Comparison of ENCODE assay signal across 8 cellular contexts in the genomic region with DNA sequence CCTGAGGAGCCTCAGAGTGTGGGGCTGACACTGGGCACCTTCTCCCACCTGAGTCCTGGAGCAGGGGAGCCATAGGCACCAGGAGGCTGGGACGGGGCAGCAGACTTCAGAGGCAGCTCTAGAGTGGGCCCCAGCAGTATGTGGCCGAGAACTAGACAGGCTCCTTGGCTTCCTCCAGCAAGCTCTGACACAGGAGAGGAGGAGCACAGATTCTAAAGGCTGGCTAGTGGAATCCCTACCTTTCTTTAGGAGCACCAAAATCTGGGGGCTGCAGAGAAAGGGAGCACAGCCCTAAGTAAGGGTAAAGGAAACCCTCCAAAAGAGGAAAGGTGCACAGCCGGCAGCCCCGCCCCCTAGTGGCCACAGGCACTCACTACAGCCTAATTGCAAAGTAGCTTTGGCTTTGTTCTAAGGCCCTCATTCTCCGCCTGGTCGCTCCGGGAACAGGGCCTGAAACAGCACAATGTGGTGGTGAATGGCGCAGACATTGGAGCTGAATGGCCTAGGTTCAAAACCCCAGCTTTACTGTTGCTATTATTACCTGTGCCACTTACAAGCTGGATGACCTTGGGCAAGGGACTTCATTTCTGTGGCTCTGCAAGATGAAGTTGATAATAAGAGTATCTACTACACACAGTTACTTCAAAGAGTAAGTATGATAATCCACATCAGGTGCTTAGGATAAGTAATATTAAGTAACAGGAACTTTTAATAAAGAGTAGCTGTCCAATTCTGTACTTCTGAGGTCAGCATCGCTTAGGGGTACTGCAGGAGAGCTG. TPM values are rescaled to one million over a fixed set of nuclear protein-coding genes. Genes with fewer than 3 reads are reported as not detected.
A peak's percentile ranks its signal among the peaks of the same experiment; 100 is the strongest.
DNase-seq lines count a peak whose midpoint lies in the region; ATAC-seq, FAIRE-seq and TF ChIP-seq lines count a peak whose summit lies in the region.

No MANE protein-coding gene starts in this region.

- BruUV-seq in K562 (replicated peaks; lab: Mats Ljungman, UMichigan): no TSS peak

- H3K9ac ChIP-seq in K562 (ENCODE audit: insufficient read depth in 1 of 2, low read depth in 2 of 2, low read length in 2 of 2): 0 out of 4 replicates have a peak overlapping the region, but pooled peaks of 1 of the 2 experiments have one; percentile 8

- in situ Hi-C loops in K562 (cut with MboI): no loop called here

- H3K27ac ChIP-seq in K562 (ENCODE audit: extremely low read depth, low read depth, low read length) (no peak overlapping the region), iPS DF 6.9 (ENCODE audit: low read length) (no peak overlapping the region)

- H3K4me2 ChIP-seq in K562 (ENCODE audit: insufficient read depth, low read length): no peak overlapping the region

- ATAC-seq in K562 (peak; percentile 89), HG02981 (IDR thresholded peaks at IDR 0.05; ENCODE audit: unreplicated experiment) (no peak)

- no peak for TF ChIP-seq EP300 in K562 (IDR thresholded peaks at IDR 0.05; ENCODE audit: low read length)

- 30% methylated on average over 9 of the region's 9 CpGs for WGBS in K562 (ENCODE audit: insufficient coverage, low coverage, missing lambda C conversion rate)
- WGBS in iPS DF 6.9 (ENCODE audit: insufficient coverage, insufficient read length): no CpG with 5 or more reads among the region's 9 CpGs

- peaks cover 10% of the 10 kb centered on the region; the same call in 1 of the 2 replicates for H4K20me1 ChIP-seq in K562 (replicated peaks; ENCODE audit: control insufficient read depth, insufficient read depth, low read length)

- H3K9me3 ChIP-seq in K562 (replicated peaks; ENCODE audit: control insufficient read depth, insufficient read depth, low read depth, low read length) (no peaks in the 10 kb centered on the region), iPS DF 6.9 (ENCODE audit: control insufficient read depth, insufficient read depth, low read length) (no peaks in the 10 kb centered on the region)

- H3K4me3 ChIP-seq in GM12865 (ENCODE audit: low read depth, low read length) (no peak overlapping the region), K562 (no peak overlapping the region), iPS DF 6.9 (ENCODE audit: low read length) (no peak overlapping the region)

- FAIRE-seq in K562 (lab: Jason Lieb, UNC): peak; percentile 71

- H3K79me2 ChIP-seq in K562 (ENCODE audit: control insufficient read depth, insufficient read depth, low read length): no peaks in the 10 kb centered on the region

- POLR2A ChIA-PET in K562 (lab: Yijun Ruan, JAX): interaction anchor here (1.0 to 2.0 kb wide), 3 partner anchors 10 to 14 kb away, joined by 3 to 5 read pairs (median 3); no protein-coding TSS in a partner anchor

- TF ChIP-seq POLR2A in K562 (conservative IDR thresholded peaks at IDR 0.05): no peak

- CTCF ChIA-PET in K562 (lab: Yijun Ruan, JAX; ENCODE audit: low intra/inter-chr PET ratio): interaction anchor here (1.1 kb wide), 1 partner anchor 27 kb away, joined by 5 read pairs; no protein-coding TSS in a partner anchor

- H3K4me1 ChIP-seq in K562 (replicated peaks in 1 of 2; ENCODE audit: control insufficient read depth in 2 of 2, insufficient read depth in 2 of 2, low read length in 2 of 2) (peaks cover 0 to under 1% of the 10 kb centered on the region in 2 experiments; a peak in 2 of 5 replicates), iPS DF 6.9 (ENCODE audit: control insufficient read depth, insufficient read depth, low read length) (peaks cover 3% of the 10 kb centered on the region; the same call in 1 of the 2 replicates)

- H3K36me3 ChIP-seq in K562 (ENCODE audit: control insufficient read depth, insufficient read depth, low read length) (peaks cover 7% of the 10 kb centered on the region; the same call in 1 of the 3 replicates), iPS DF 6.9 (ENCODE audit: control insufficient read depth, insufficient read depth, low read length) (no peaks in the 10 kb centered on the region)

- peak; percentile 56 to 73 for TF ChIP-seq RAD21 in K562 (CRISPR knock-in tag; conservative IDR thresholded peaks at IDR 0.05 in 1 of 2, IDR thresholded peaks at IDR 0.05 in 1 of 2)

- H3K27me3 ChIP-seq in K562 (ENCODE audit: control insufficient read depth in 2 of 2, insufficient read depth in 2 of 2, low read length in 2 of 2) (no peaks in the 10 kb centered on the region), iPS DF 6.9 (ENCODE audit: control insufficient read depth, insufficient read depth, low read length) (no peaks in the 10 kb centered on the region)

- TF ChIP-seq CTCF in GM12865 (IDR thresholded peaks at IDR 0.05; ENCODE audit: insufficient read depth, low read depth, low read length, missing control alignments): peak; percentile 97
- TF ChIP-seq CTCF in K562 (IDR thresholded peaks at IDR 0.05 in 2 of 3, conservative IDR thresholded peaks at IDR 0.05 in 1 of 3; ENCODE audit: insufficient read depth in 2 of 3, low read depth in 1 of 3, low read length in 3 of 3): peak; percentile 89 to 99 (median 96)

- intact Hi-C loops in K562 (cut with micrococcal nuclease): loop anchor here (10.0 kb wide), 1 partner anchor 599 kb away; no protein-coding TSS in a partner anchor

- DNase-seq in GM12865 (ENCODE audit: low read depth): peak; percentile 59
- DNase-seq in NCI-H1694 treated with DMSO at 0.1 percent for 48 hours (lab: John Stamatoyannopoulos, UW): peak; percentile 49
- peak; percentile 58 for DNase-seq in UCSD-AML1 (lab: John Stamatoyannopoulos, UW; ENCODE audit: unreplicated experiment)
- DNase-seq in K562 (ENCODE audit: extremely low read depth in 1 of 4, low spot score in 3 of 4): peak; percentile 74 to 84 (median 82)
- peak; percentile 52 for DNase-seq in iPS DF 6.9 (ENCODE audit: low read depth, low spot score)
- DNase-seq in stimulated activated CD4-positive, alpha-beta T cell treated with anti-CD3 and anti-CD28 coated beads, Interleukin-12 subunit alpha, Interleukin-12 subunit beta, amount 100 ng/mL, for 4 hours: peak; percentile 65
- DNase-seq in NCI-H128 (lab: John Stamatoyannopoulos, UW; ENCODE audit: unreplicated experiment): no peak

- no peak overlapping the region for H2AFZ ChIP-seq in K562 (ENCODE audit: low read depth, low read length)

- H3K9me1 ChIP-seq in K562 (ENCODE audit: control insufficient read depth, insufficient read depth, low read length): no peaks in the 10 kb centered on the region

TF ChIP-seq in K562, 482 proteins besides CTCF, POLR2A, EP300 and RAD21 (continues in another document):
- TF ChIP-seq TBP (optimal IDR thresholded peaks at IDR 0.05; ENCODE audit: low read depth, low read length) (no peak), SREBF2 (CRISPR knock-in tag; IDR thresholded peaks at IDR 0.05) (no peak), CBX1 (IDR thresholded peaks at IDR 0.05; ENCODE audit: low read depth) (no peak), ZKSCAN3 (CRISPR knock-in tag; IDR thresholded peaks at IDR 0.05) (no peak), CREBBP (IDR thresholded peaks at IDR 0.05; ENCODE audit: low read depth, low read length) (no peak), KLF16 (IDR thresholded peaks at IDR 0.05) (peak; percentile 47; the same call in 1 of the 2 replicates), NR2C1 (IDR thresholded peaks at IDR 0.05) (no peak), NR2C1 (tag; IDR thresholded peaks at IDR 0.05) (no peak)
- TF ChIP-seq, protein P1, sequence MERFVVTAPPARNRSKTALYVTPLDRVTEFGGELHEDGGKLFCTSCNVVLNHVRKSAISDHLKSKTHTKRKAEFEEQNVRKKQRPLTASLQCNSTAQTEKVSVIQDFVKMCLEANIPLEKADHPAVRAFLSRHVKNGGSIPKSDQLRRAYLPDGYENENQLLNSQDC (CRISPR knock-in tag; IDR thresholded peaks at IDR 0.05): no peak

RNA-seq across cellular contexts. Expression of a gene that starts 8.8 kb away (rescaled TPM):
- total RNA-seq in K562 (2011; cell fraction: chromatin; rRNA removed; ENCODE audit: low replicate concordance): not detected in 2 replicates
- total RNA-seq in K562 (2011; cell fraction: nucleolus; rRNA removed): not detected in 2 replicates
- total RNA-seq in K562 (2011; cell fraction: nucleoplasm; rRNA removed): not detected in 2 replicates
- total RNA-seq in K562 (2014; rRNA removed): not detected in 2 replicates
- total RNA-seq in K562 (2014; rRNA removed; fragmentation: Illumina TruSeq; extraction: Trizol): not detected in 2 replicates
- total RNA-seq in K562 (2015; rRNA removed; fragmentation: Illumina TruSeq; extraction: Trizol): not detected in 2 replicates
- total RNA-seq in K562 (2021): not detected in 2 replicates
- polyA plus RNA-seq in K562 (2011; rRNA removed): not detected in 2 replicates
- not detected in 2 replicates for polyA plus RNA-seq in K562 (2011; cell fraction: cytosol; rRNA removed)
- not detected in 2 replicates for polyA plus RNA-seq in K562 (2011; cell fraction: nucleus; rRNA removed)
- polyA plus RNA-seq in K562 (2012): not detected in 2 replicates
- polyA plus RNA-seq in K562 (2014; fragmentation: Illumina TruSeq; extraction: Trizol): not detected in 2 replicates
- not detected for polyA plus RNA-seq in K562 (2014; fragmentation: Nextera tagmentation; extraction: Ambion mirVana)
- polyA plus RNA-seq in K562 (2014; rRNA removed): not detected in 2 replicates
- not detected in 2 replicates for polyA minus RNA-seq in K562 (2011; rRNA and poly(A)+ RNA removed)
- not detected in 2 replicates for polyA minus RNA-seq in K562 (2011; cell fraction: cytosol; rRNA and poly(A)+ RNA removed)
- not detected in 2 replicates for polyA minus RNA-seq in K562 (2011; cell fraction: nucleus; rRNA and poly(A)+ RNA removed)

RNA-seq across cellular contexts. Expression of a gene that starts 20.1 kb away (rescaled TPM):
- not detected in 2 replicates for total RNA-seq in K562 (2011; cell fraction: chromatin; rRNA removed; ENCODE audit: low replicate concordance)
- total RNA-seq in K562 (2011; cell fraction: nucleolus; rRNA removed): not detected in 2 replicates
- total RNA-seq in K562 (2011; cell fraction: nucleoplasm; rRNA removed): not detected in 2 replicates
- not detected in 2 replicates for total RNA-seq in K562 (2014; rRNA removed)
- not detected in 2 replicates for total RNA-seq in K562 (2014; rRNA removed; fragmentation: Illumina TruSeq; extraction: Trizol)
- not detected in 2 replicates for total RNA-seq in K562 (2015; rRNA removed; fragmentation: Illumina TruSeq; extraction: Trizol)
- total RNA-seq in K562 (2021): not detected in 2 replicates
- polyA plus RNA-seq in K562 (2011; rRNA removed): not detected in 2 replicates
- polyA plus RNA-seq in K562 (2011; cell fraction: cytosol; rRNA removed): not detected in 2 replicates
- polyA plus RNA-seq in K562 (2011; cell fraction: nucleus; rRNA removed): not detected in 2 replicates
- polyA plus RNA-seq in K562 (2012): not detected in 2 replicates
- not detected in 2 replicates for polyA plus RNA-seq in K562 (2014; fragmentation: Illumina TruSeq; extraction: Trizol)
- not detected for polyA plus RNA-seq in K562 (2014; fragmentation: Nextera tagmentation; extraction: Ambion mirVana)
- not detected in 2 replicates for polyA plus RNA-seq in K562 (2014; rRNA removed)
- not detected in 2 replicates for polyA minus RNA-seq in K562 (2011; rRNA and poly(A)+ RNA removed)
- polyA minus RNA-seq in K562 (2011; cell fraction: cytosol; rRNA and poly(A)+ RNA removed): not detected in 2 replicates
- polyA minus RNA-seq in K562 (2011; cell fraction: nucleus; rRNA and poly(A)+ RNA removed): not detected in 2 replicates
